1 cellular context compared by ENCODE assay signal in the genomic region with DNA sequence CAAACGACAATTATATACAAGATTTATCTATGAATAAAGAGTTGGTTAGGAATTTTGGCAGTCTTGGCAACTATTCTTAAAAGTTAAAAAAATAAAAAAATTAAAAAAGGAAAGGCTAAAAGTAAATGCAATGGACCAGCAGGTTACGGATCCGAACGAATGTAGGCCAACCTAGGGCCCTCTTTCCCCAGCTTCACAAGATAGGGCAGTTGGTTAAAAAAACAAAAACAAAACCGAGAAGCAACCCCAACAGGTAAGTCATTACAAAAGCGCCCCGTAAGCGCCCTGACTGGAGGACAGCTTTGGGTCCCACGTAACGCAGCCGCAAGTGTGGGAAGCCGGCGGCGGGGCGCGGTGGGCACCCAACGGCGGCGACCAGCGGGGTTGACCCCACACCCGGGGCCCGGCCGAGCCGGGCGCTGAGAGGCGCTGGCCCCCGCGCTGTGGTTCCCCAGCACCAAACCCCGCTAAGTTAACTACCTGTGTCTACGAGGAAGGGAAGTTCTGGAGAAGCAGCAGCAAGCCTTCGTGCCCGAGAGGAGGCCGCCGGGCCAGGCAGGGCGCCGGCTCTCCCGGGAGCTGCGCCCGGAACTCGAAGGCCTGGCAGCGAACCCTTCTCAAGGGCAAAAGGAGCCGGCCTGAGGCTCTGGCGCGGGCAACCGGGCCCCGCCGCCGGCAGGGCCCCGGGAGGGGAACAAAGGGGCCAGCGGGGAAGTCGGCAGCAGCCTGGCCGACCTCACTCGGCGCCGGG.
TF ChIP-seq lines count a peak whose summit lies in the region.

No MANE protein-coding gene starts in this region.

TF ChIP-seq in HepG2, 621 proteins besides CTCF, POLR2A, EP300 and RAD21 (continued from another document):
- TF ChIP-seq, protein P1, sequence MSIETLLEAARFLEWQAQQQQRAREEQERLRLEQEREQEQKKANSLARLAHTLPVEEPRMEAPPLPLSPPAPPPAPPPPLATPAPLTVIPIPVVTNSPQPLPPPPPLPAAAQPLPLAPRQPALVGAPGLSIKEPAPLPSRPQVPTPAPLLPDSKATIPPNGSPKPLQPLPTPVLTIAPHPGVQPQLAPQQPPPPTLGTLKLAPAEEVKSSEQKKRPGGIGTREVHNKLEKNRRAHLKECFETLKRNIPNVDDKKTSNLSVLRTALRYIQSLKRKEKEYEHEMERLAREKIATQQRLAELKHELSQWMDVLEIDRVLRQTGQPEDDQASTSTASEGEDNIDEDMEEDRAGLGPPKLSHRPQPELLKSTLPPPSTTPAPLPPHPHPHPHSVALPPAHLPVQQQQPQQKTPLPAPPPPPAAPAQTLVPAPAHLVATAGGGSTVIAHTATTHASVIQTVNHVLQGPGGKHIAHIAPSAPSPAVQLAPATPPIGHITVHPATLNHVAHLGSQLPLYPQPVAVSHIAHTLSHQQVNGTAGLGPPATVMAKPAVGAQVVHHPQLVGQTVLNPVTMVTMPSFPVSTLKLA (IDR thresholded peaks at IDR 0.05), result no peak
- TF ChIP-seq SMARCC2 (IDR thresholded peaks at IDR 0.05) (no peak), ZNF17 (CRISPR knock-in tag; IDR thresholded peaks at IDR 0.05) (peak; percentile 90), ZNF766 (CRISPR knock-in tag; IDR thresholded peaks at IDR 0.05; ENCODE audit: borderline replicate concordance) (no peak), ZSCAN29 (CRISPR knock-in tag; conservative IDR thresholded peaks at IDR 0.05) (no peak), MTF1 (CRISPR knock-in tag; IDR thresholded peaks at IDR 0.05) (no peak), ETV5 (CRISPR knock-in tag; IDR thresholded peaks at IDR 0.05; ENCODE audit: borderline replicate concordance) (0 out of 2 replicates have a peak, but pooled peaks have one; percentile 13), CREM (IDR thresholded peaks at IDR 0.05) (no peak), CREM (CRISPR knock-in tag; IDR thresholded peaks at IDR 0.05) (0 out of 2 replicates have a peak, but pooled peaks have one; percentile 12), MBD4 (IDR thresholded peaks at IDR 0.05; ENCODE audit: borderline replicate concordance, low read length) (no peak), MZF1 (CRISPR knock-in tag; IDR thresholded peaks at IDR 0.05; ENCODE audit: borderline replicate concordance) (no peak), FOXJ3 (CRISPR knock-in tag; IDR thresholded peaks at IDR 0.05; ENCODE audit: borderline replicate concordance) (no peak), ZSCAN12 (CRISPR knock-in tag; IDR thresholded peaks at IDR 0.05) (no peak), GLI4 (CRISPR knock-in tag; IDR thresholded peaks at IDR 0.05; ENCODE audit: borderline replicate concordance) (peak; percentile 27; the same call in 1 of the 2 replicates), HNRNPH1 (optimal IDR thresholded peaks at IDR 0.05; ENCODE audit: low read depth, low read length) (no peak), PLRG1 (conservative IDR thresholded peaks at IDR 0.05) (no peak), HCFC1 (IDR thresholded peaks at IDR 0.05; ENCODE audit: low read depth, low read length) (no peak), ZNF256 (CRISPR knock-in tag; conservative IDR thresholded peaks at IDR 0.05) (no peak), ZNF337 (CRISPR knock-in tag; IDR thresholded peaks at IDR 0.05; ENCODE audit: borderline replicate concordance, low read depth) (no peak), ZNF775 (CRISPR knock-in tag; IDR thresholded peaks at IDR 0.05; ENCODE audit: borderline replicate concordance) (no peak), SMAD3 (CRISPR knock-in tag; IDR thresholded peaks at IDR 0.05) (no peak), HNRNPK (IDR thresholded peaks at IDR 0.05; ENCODE audit: low read depth, low read length, poor library complexity, severe bottlenecking) (no peak)
- TF ChIP-seq, protein P2, sequence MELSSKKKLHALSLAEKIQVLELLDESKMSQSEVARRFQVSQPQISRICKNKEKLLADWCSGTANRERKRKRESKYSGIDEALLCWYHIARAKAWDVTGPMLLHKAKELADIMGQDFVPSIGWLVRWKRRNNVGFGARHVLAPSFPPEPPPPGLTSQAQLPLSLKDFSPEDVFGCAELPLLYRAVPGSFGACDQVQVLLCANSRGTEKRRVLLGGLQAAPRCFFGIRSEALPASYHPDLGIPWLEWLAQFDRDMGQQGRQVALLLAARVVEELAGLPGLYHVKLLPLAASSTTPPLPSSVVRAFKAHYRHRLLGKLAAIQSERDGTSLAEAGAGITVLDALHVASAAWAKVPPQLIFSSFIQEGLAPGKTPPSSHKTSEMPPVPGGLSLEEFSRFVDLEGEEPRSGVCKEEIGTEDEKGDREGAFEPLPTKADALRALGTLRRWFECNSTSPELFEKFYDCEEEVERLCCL (CRISPR knock-in tag; IDR thresholded peaks at IDR 0.05; ENCODE audit: borderline replicate concordance), result no peak
- TF ChIP-seq, protein P3, sequence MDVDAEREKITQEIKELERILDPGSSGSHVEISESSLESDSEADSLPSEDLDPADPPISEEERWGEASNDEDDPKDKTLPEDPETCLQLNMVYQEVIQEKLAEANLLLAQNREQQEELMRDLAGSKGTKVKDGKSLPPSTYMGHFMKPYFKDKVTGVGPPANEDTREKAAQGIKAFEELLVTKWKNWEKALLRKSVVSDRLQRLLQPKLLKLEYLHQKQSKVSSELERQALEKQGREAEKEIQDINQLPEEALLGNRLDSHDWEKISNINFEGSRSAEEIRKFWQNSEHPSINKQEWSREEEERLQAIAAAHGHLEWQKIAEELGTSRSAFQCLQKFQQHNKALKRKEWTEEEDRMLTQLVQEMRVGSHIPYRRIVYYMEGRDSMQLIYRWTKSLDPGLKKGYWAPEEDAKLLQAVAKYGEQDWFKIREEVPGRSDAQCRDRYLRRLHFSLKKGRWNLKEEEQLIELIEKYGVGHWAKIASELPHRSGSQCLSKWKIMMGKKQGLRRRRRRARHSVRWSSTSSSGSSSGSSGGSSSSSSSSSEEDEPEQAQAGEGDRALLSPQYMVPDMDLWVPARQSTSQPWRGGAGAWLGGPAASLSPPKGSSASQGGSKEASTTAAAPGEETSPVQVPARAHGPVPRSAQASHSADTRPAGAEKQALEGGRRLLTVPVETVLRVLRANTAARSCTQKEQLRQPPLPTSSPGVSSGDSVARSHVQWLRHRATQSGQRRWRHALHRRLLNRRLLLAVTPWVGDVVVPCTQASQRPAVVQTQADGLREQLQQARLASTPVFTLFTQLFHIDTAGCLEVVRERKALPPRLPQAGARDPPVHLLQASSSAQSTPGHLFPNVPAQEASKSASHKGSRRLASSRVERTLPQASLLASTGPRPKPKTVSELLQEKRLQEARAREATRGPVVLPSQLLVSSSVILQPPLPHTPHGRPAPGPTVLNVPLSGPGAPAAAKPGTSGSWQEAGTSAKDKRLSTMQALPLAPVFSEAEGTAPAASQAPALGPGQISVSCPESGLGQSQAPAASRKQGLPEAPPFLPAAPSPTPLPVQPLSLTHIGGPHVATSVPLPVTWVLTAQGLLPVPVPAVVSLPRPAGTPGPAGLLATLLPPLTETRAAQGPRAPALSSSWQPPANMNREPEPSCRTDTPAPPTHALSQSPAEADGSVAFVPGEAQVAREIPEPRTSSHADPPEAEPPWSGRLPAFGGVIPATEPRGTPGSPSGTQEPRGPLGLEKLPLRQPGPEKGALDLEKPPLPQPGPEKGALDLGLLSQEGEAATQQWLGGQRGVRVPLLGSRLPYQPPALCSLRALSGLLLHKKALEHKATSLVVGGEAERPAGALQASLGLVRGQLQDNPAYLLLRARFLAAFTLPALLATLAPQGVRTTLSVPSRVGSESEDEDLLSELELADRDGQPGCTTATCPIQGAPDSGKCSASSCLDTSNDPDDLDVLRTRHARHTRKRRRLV (CRISPR knock-in tag; IDR thresholded peaks at IDR 0.05), result no peak
- TF ChIP-seq, protein P4, sequence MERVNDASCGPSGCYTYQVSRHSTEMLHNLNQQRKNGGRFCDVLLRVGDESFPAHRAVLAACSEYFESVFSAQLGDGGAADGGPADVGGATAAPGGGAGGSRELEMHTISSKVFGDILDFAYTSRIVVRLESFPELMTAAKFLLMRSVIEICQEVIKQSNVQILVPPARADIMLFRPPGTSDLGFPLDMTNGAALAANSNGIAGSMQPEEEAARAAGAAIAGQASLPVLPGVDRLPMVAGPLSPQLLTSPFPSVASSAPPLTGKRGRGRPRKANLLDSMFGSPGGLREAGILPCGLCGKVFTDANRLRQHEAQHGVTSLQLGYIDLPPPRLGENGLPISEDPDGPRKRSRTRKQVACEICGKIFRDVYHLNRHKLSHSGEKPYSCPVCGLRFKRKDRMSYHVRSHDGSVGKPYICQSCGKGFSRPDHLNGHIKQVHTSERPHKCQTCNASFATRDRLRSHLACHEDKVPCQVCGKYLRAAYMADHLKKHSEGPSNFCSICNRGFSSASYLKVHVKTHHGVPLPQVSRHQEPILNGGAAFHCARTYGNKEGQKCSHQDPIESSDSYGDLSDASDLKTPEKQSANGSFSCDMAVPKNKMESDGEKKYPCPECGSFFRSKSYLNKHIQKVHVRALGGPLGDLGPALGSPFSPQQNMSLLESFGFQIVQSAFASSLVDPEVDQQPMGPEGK (CRISPR knock-in tag; IDR thresholded peaks at IDR 0.05), result no peak
- TF ChIP-seq, protein P5, sequence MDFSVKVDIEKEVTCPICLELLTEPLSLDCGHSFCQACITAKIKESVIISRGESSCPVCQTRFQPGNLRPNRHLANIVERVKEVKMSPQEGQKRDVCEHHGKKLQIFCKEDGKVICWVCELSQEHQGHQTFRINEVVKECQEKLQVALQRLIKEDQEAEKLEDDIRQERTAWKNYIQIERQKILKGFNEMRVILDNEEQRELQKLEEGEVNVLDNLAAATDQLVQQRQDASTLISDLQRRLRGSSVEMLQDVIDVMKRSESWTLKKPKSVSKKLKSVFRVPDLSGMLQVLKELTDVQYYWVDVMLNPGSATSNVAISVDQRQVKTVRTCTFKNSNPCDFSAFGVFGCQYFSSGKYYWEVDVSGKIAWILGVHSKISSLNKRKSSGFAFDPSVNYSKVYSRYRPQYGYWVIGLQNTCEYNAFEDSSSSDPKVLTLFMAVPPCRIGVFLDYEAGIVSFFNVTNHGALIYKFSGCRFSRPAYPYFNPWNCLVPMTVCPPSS (IDR thresholded peaks at IDR 0.05), result no peak
- TF ChIP-seq, protein P6, sequence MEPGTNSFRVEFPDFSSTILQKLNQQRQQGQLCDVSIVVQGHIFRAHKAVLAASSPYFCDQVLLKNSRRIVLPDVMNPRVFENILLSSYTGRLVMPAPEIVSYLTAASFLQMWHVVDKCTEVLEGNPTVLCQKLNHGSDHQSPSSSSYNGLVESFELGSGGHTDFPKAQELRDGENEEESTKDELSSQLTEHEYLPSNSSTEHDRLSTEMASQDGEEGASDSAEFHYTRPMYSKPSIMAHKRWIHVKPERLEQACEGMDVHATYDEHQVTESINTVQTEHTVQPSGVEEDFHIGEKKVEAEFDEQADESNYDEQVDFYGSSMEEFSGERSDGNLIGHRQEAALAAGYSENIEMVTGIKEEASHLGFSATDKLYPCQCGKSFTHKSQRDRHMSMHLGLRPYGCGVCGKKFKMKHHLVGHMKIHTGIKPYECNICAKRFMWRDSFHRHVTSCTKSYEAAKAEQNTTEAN (CRISPR knock-in tag; conservative IDR thresholded peaks at IDR 0.05), result peak; percentile 48; the same call in 1 of the 2 replicates
- TF ChIP-seq, protein P7, sequence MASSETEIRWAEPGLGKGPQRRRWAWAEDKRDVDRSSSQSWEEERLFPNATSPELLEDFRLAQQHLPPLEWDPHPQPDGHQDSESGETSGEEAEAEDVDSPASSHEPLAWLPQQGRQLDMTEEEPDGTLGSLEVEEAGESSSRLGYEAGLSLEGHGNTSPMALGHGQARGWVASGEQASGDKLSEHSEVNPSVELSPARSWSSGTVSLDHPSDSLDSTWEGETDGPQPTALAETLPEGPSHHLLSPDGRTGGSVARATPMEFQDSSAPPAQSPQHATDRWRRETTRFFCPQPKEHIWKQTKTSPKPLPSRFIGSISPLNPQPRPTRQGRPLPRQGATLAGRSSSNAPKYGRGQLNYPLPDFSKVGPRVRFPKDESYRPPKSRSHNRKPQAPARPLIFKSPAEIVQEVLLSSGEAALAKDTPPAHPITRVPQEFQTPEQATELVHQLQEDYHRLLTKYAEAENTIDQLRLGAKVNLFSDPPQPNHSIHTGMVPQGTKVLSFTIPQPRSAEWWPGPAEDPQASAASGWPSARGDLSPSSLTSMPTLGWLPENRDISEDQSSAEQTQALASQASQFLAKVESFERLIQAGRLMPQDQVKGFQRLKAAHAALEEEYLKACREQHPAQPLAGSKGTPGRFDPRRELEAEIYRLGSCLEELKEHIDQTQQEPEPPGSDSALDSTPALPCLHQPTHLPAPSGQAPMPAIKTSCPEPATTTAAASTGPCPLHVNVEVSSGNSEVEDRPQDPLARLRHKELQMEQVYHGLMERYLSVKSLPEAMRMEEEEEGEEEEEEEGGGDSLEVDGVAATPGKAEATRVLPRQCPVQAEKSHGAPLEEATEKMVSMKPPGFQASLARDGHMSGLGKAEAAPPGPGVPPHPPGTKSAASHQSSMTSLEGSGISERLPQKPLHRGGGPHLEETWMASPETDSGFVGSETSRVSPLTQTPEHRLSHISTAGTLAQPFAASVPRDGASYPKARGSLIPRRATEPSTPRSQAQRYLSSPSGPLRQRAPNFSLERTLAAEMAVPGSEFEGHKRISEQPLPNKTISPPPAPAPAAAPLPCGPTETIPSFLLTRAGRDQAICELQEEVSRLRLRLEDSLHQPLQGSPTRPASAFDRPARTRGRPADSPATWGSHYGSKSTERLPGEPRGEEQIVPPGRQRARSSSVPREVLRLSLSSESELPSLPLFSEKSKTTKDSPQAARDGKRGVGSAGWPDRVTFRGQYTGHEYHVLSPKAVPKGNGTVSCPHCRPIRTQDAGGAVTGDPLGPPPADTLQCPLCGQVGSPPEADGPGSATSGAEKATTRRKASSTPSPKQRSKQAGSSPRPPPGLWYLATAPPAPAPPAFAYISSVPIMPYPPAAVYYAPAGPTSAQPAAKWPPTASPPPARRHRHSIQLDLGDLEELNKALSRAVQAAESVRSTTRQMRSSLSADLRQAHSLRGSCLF (CRISPR knock-in tag; IDR thresholded peaks at IDR 0.05; ENCODE audit: borderline replicate concordance), result no peak
